In the genomic region with DNA sequence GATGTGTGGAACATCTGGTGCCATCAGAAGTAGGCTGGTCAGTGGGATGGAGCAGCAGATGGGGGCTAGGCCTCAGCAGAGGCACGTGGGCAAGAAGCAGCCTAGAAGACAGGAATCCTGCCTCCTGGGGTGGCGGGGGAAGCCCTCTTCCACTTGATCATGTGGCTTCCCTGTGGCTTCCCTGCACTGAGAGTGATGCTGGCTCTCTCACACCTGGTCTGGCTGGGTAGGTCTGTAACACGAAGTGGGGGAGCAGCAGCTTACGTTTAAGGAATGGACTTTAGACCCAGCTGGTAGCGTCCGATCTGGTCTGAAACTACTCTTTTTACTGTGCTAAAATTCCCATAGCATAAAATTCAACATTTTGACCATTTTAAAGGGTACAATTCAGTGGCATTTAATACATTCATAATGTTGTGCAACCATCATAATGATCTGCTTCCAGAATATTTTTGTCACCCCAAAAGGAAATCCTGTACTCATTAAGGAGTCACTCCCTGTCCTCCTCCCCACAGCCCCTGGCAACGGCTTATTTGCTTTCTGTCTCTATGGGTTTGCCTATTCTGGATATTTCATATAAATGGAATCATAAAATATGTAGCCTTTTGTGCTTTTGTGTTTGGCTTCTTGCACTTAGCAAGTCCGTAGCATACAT, we compare ENCODE assay signal across 1 cellular context.
TF ChIP-seq lines count a peak whose summit lies in the region.

No MANE protein-coding gene starts in this region.

TF ChIP-seq in HepG2, 621 proteins besides CTCF, POLR2A, EP300 and RAD21 (continued from another document):
- TF ChIP-seq, protein P1, sequence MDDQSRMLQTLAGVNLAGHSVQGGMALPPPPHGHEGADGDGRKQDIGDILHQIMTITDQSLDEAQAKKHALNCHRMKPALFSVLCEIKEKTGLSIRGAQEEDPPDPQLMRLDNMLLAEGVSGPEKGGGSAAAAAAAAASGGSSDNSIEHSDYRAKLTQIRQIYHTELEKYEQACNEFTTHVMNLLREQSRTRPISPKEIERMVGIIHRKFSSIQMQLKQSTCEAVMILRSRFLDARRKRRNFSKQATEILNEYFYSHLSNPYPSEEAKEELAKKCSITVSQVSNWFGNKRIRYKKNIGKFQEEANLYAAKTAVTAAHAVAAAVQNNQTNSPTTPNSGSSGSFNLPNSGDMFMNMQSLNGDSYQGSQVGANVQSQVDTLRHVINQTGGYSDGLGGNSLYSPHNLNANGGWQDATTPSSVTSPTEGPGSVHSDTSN (CRISPR knock-in tag; IDR thresholded peaks at IDR 0.05; ENCODE audit: borderline replicate concordance): no peak
- TF ChIP-seq HNRNPL (IDR thresholded peaks at IDR 0.05; ENCODE audit: low read depth, low read length) (no peak), GABPB1 (CRISPR knock-in tag; IDR thresholded peaks at IDR 0.05) (peak; percentile 14; the same call in 1 of the 2 replicates), PRPF4 (IDR thresholded peaks at IDR 0.05; ENCODE audit: low read depth, low read length, poor library complexity, severe bottlenecking) (no peak), GABPA (IDR thresholded peaks at IDR 0.05; ENCODE audit: low read depth, low read length) (no peak), GABPA (CRISPR knock-in tag; IDR thresholded peaks at IDR 0.05; ENCODE audit: low read depth) (peak; percentile 40)
